22 cellular contexts compared by ENCODE assay signal in genomic region chr7:93817004-93817403, GRCh38.
DNase-seq lines count a peak whose midpoint lies in the region; ATAC-seq, FAIRE-seq and TF ChIP-seq lines count a peak whose summit lies in the region.
"Had no signal": no experiment of that assay in that cellular context is flagged by ENCODE, and none has a peak within 500 bp of the region (broad histone marks: within the 10 kb centered on the region; RNA-seq: fewer than 3 reads in every experiment).

No MANE protein-coding gene starts in this region.

- no peak for ATAC-seq in GM18505 (IDR thresholded peaks at IDR 0.05; ENCODE audit: unreplicated experiment)
- ATAC-seq: GM12878, HepG2 had no signal

- intact Hi-C loops in vagina (cut with DNase I): no loop called here

- H3K9ac ChIP-seq in skeletal muscle satellite cell (ENCODE audit: low read depth, low read length): no peak overlapping the region

- H3K27ac ChIP-seq in ectodermal cell (ENCODE audit: insufficient read depth, low read depth, low read length, poor library complexity, severe bottlenecking) (peak overlapping the region; percentile 56), vagina (no peak overlapping the region), small intestine (ENCODE audit: low read depth in 1 of 2, low read length in 1 of 2) (no peak overlapping the region)

- peak; percentile 22 for DNase-seq in NCI-H146 treated with DMSO at 0.1 percent for 48 hours (lab: John Stamatoyannopoulos, UW; ENCODE audit: unreplicated experiment)
- DNase-seq in iPS-NIHi11 (ENCODE audit: low spot score): peak; percentile 11
- DNase-seq in vagina (ENCODE audit: extremely low spot score in 2 of 2): no peak
- no peak for DNase-seq in small intestine
- no peak for DNase-seq in NCI-H526 treated with DMSO at 0.1 percent for 48 hours (lab: John Stamatoyannopoulos, UW)
- DNase-seq: ACHN; BE2C; C1 segment of cervical spinal cord; CD4-positive, CD25-positive, alpha-beta regulatory T cell; CD8-positive, alpha-beta memory T cell; COR-L47; DMS 273 treated with DMSO at 0.1 percent for 48 hours; DND-41; EL; GOT3; H9 had no signal

- no peaks in the 10 kb centered on the region for H3K36me3 ChIP-seq in ectodermal cell (ENCODE audit: control insufficient read depth, insufficient read depth, low read length)
- no peaks in the 10 kb centered on the region for H3K36me3 ChIP-seq in skeletal muscle satellite cell (ENCODE audit: insufficient read depth, low read length)
- no peaks in the 10 kb centered on the region for H3K36me3 ChIP-seq in vagina
- no peaks in the 10 kb centered on the region for H3K36me3 ChIP-seq in small intestine (ENCODE audit: control insufficient read depth in 2 of 2, insufficient read depth in 2 of 2, low read length in 2 of 2)
- H3K36me3 ChIP-seq: BE2C had no signal

- no peak for TF ChIP-seq CTCF in vagina (IDR thresholded peaks at IDR 0.05)

- no peaks in the 10 kb centered on the region for H3K27me3 ChIP-seq in ectodermal cell (ENCODE audit: control insufficient read depth, insufficient read depth, low read length, poor library complexity, severe bottlenecking)
- no peaks in the 10 kb centered on the region for H3K27me3 ChIP-seq in skeletal muscle satellite cell (ENCODE audit: control insufficient read depth, insufficient read depth, low read length)
- H3K27me3 ChIP-seq in vagina: no peaks in the 10 kb centered on the region
- H3K27me3 ChIP-seq in small intestine (ENCODE audit: control insufficient read depth in 2 of 2, insufficient read depth in 2 of 2, low read length in 2 of 2): no peaks in the 10 kb centered on the region
- H3K27me3 ChIP-seq: BE2C had no signal

- H3K4me1 ChIP-seq in ectodermal cell (ENCODE audit: control insufficient read depth, insufficient read depth, low read length): peaks cover 20% of the 10 kb centered on the region
- H3K4me1 ChIP-seq in skeletal muscle satellite cell (ENCODE audit: control insufficient read depth, insufficient read depth, low read length): peaks cover 16% of the 10 kb centered on the region
- H3K4me1 ChIP-seq in vagina: no peaks in the 10 kb centered on the region
- no peaks in the 10 kb centered on the region for H3K4me1 ChIP-seq in small intestine (ENCODE audit: control insufficient read depth in 2 of 2, insufficient read depth in 1 of 2, low read depth in 1 of 2, low read length in 1 of 2)
- H3K4me1 ChIP-seq: BE2C had no signal

- H3K4me3 ChIP-seq in ectodermal cell (ENCODE audit: insufficient read depth, low read depth, low read length) (no peak overlapping the region), skeletal muscle satellite cell (ENCODE audit: low read length) (no peak overlapping the region), vagina (no peak overlapping the region), small intestine (ENCODE audit: low read depth in 1 of 2, low read length in 2 of 2) (no peak overlapping the region)
- H3K4me3 ChIP-seq: GM12878 had no signal

- H3K4me2 ChIP-seq in skeletal muscle satellite cell (ENCODE audit: low read length): peak overlapping the region; percentile 23

- FAIRE-seq in small intestine (lab: Jason Lieb, UNC): no peak
- FAIRE-seq: A204.1, GM12878, HepG2 had no signal

- H3K9me3 ChIP-seq in ectodermal cell (ENCODE audit: control insufficient read depth, low read length) (no peaks in the 10 kb centered on the region), skeletal muscle satellite cell (replicated peaks; ENCODE audit: low read length) (no peaks in the 10 kb centered on the region), vagina (no peaks in the 10 kb centered on the region), small intestine (ENCODE audit: control insufficient read depth, low read depth) (no peaks in the 10 kb centered on the region)
- H3K9me3 ChIP-seq: BE2C had no signal

- TF ChIP-seq POLR2A in vagina (IDR thresholded peaks at IDR 0.05) (no peak), GM18505 (IDR thresholded peaks at IDR 0.05; ENCODE audit: borderline replicate concordance, extremely low read depth, insufficient read depth, insufficient read length) (no peak)

Comparison
In these comparisons a context has a peak if more than half of its experiments do, and no peak if none do; other contexts are left out.
1. DNase-seq: peak in NCI-H146 treated with DMSO at 0.1 percent for 48 hours (single experiment) and iPS-NIHi11 (single experiment); none in vagina (0 of 2), small intestine (single experiment) and NCI-H526 treated with DMSO at 0.1 percent for 48 hours (single experiment).